Comparison of ENCODE assay signal across 8 cellular contexts in the genomic region with DNA sequence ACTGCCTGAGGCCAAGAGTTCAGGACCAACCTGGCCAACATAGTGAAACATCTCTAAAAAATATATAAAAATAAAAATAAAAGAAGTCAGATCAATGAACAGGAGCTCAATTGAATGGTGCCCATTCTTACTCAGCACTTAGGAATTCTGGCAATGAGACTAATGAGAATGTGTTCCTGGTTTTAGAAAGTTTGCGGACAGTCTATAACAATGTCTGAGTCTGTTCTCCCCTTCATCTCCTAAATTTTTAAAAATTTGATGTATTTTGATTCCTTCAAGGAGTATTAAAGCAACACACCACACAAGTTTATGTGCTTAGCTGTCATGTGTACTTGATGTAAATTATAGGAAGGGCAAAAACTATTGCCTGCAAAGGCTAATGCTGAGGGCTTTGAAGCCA. TPM values are rescaled to one million over a fixed set of nuclear protein-coding genes. Genes with fewer than 3 reads are reported as not detected.
"Had no signal": no experiment of that assay in that cellular context is flagged by ENCODE, and none has a peak within 500 bp of the region (broad histone marks: within the 10 kb centered on the region; RNA-seq: fewer than 3 reads in every experiment).

No MANE protein-coding gene starts in this region.

- H2AFZ ChIP-seq: GM23338 had no signal

- H3K4me2 ChIP-seq: GM23338 had no signal

- DNase-seq: H9, HCEC 1CT, IMR-90, KG1 had no signal

- H3K4me3 ChIP-seq: GM23338, K562 had no signal

- ATAC-seq: GM23338, K562 had no signal

RNA-seq across cellular contexts. Expression of a gene that starts 30.6 kb away (rescaled TPM):
- total RNA-seq: H1, H9, HT-29, IMR-90, K562 had no signal
- polyA plus RNA-seq: IMR-90 had no signal
